ENCODE assay signal across 8 cellular contexts in genomic region chr17:2396568-2397246, GRCh38. TPM values are rescaled to one million over a fixed set of nuclear protein-coding genes. Genes with fewer than 3 reads are reported as not detected.
DNase-seq lines count a peak whose midpoint lies in the region; ATAC-seq and TF ChIP-seq lines count a peak whose summit lies in the region.

No MANE protein-coding gene starts in this region.

- TF ChIP-seq CTCF in CD14-positive monocyte (IDR thresholded peaks at IDR 0.05), result no peak
- no peak for TF ChIP-seq CTCF in natural killer cell (IDR thresholded peaks at IDR 0.05)
- no peak for TF ChIP-seq CTCF in thyroid gland (IDR thresholded peaks at IDR 0.05)

- no peaks in the 10 kb centered on the region for H3K27me3 ChIP-seq in thyroid gland

- no peak for ATAC-seq in natural killer cell

- TF ChIP-seq POLR2A in thyroid gland (IDR thresholded peaks at IDR 0.05), result peak in 1 of 2 donors; percentile 68

- H3K4me3 Mint-ChIP-seq in CD14-positive monocyte (peak overlapping the region; percentile 88 to 90), natural killer cell (peak overlapping the region; percentile 32)
- peak overlapping the region; percentile 70 for H3K4me3 Mint-ChIP-seq in activated naive CD4-positive, alpha-beta T cell treated with anti-CD3 and anti-CD28 coated beads, Interleukin-2, amount 10 ng/mL, durations not matched to agents 7 days and 5 days

- DNase-seq in CD14-positive monocyte (ENCODE audit: low spot score), result peak; percentile 97
- DNase-seq in H4 (ENCODE audit: low spot score), result peak; percentile 74
- peak; percentile 94 for DNase-seq in OCI-M1 (lab: John Stamatoyannopoulos, UW)
- DNase-seq in activated naive CD4-positive, alpha-beta T cell treated with anti-CD3 and anti-CD28 coated beads, Interleukin-2, amount 10 ng/mL, durations not matched to agents 7 days and 5 days, result peak; percentile 78
- peak; percentile 91 for DNase-seq in fibroblast of the conjunctiva (ENCODE audit: low read depth)
- DNase-seq in natural killer cell, result no peak
- peak; percentile 96 to 98 for DNase-seq in thyroid gland
- DNase-seq in middle frontal gyrus (ENCODE audit: extremely low spot score, low spot score), result no peak

- intact Hi-C loops in CD14-positive monocyte (cut with micrococcal nuclease), result loop anchor here in 1 of 2 donors (10.0 kb wide), 1 partner anchor 752 kb away; the partner anchor contains the start of genes RILP and SCARF1
- intact Hi-C loops in natural killer cell (cut with micrococcal nuclease), result no loop called here
- intact Hi-C loops in thyroid gland (cut with DNase I), result no loop called here

- H3K4me1 ChIP-seq in thyroid gland, result peaks cover 54 to 58% of the 10 kb centered on the region in 2 donors

- H3K4me3 ChIP-seq in thyroid gland (replicated peaks in 1 of 3), result peak overlapping the region in 1 of 3 donors; percentile 22

- 10 to 27% methylated on average over 6 to 14 of the region's 34 CpGs for WGBS in thyroid gland, 2 donors

- no peaks in the 10 kb centered on the region for H3K36me3 ChIP-seq in thyroid gland

- CTCF ChIA-PET in activated naive CD4-positive, alpha-beta T cell treated with anti-CD3 and anti-CD28 coated beads, Interleukin-2, amount 10 ng/mL, durations not matched to agents 7 days and 5 days (lab: Charles Lee), result interaction anchor here (1.6 to 1.7 kb wide), 2 partner anchors 14 kb away, joined by 7 to 14 read pairs; no protein-coding TSS in a partner anchor

- H3K27ac Mint-ChIP-seq in CD14-positive monocyte, result peak overlapping the region; percentile 98 to 100 (median 99)
- H3K27ac Mint-ChIP-seq in activated naive CD4-positive, alpha-beta T cell treated with anti-CD3 and anti-CD28 coated beads, Interleukin-2, amount 10 ng/mL, durations not matched to agents 7 days and 5 days, result peak overlapping the region; percentile 88
- H3K27ac Mint-ChIP-seq in natural killer cell, result peak overlapping the region in 1 of 2 donors; percentile 93

- peaks cover 46% of the 10 kb centered on the region for H3K4me1 Mint-ChIP-seq in CD14-positive monocyte
- H3K4me1 Mint-ChIP-seq in activated naive CD4-positive, alpha-beta T cell treated with anti-CD3 and anti-CD28 coated beads, Interleukin-2, amount 10 ng/mL, durations not matched to agents 7 days and 5 days, result peaks cover 60% of the 10 kb centered on the region
- peaks cover 35 to 64% of the 10 kb centered on the region in 2 donors for H3K4me1 Mint-ChIP-seq in natural killer cell

- H3K27ac ChIP-seq in thyroid gland, result peak overlapping the region; percentile 85 to 95 (median 92)

- H3K27me3 Mint-ChIP-seq in CD14-positive monocyte (ENCODE audit: low read depth in 3 of 3) (peaks cover 0 to 6% (median 0%) of the 10 kb centered on the region in 3 donors), natural killer cell (ENCODE audit: low read depth in 2 of 2) (no peaks in the 10 kb centered on the region)
- H3K27me3 Mint-ChIP-seq in activated naive CD4-positive, alpha-beta T cell treated with anti-CD3 and anti-CD28 coated beads, Interleukin-2, amount 10 ng/mL, durations not matched to agents 7 days and 5 days, result peaks cover 6% of the 10 kb centered on the region

- peaks cover 25 to 27% of the 10 kb centered on the region in 2 donors for H3K36me3 Mint-ChIP-seq in CD14-positive monocyte
- H3K36me3 Mint-ChIP-seq in activated naive CD4-positive, alpha-beta T cell treated with anti-CD3 and anti-CD28 coated beads, Interleukin-2, amount 10 ng/mL, durations not matched to agents 7 days and 5 days, result peaks cover 10% of the 10 kb centered on the region
- H3K36me3 Mint-ChIP-seq in natural killer cell, result no peaks in the 10 kb centered on the region

- H3K9me3 Mint-ChIP-seq in CD14-positive monocyte (peaks cover 0 to 5% (median 0%) of the 10 kb centered on the region in 7 donors), natural killer cell (no peaks in the 10 kb centered on the region)
- H3K9me3 Mint-ChIP-seq in activated naive CD4-positive, alpha-beta T cell treated with anti-CD3 and anti-CD28 coated beads, Interleukin-2, amount 10 ng/mL, durations not matched to agents 7 days and 5 days, result no peaks in the 10 kb centered on the region

- no peaks in the 10 kb centered on the region for H3K9me3 ChIP-seq in thyroid gland

RNA-seq across cellular contexts. Expression of gene MNT, which starts 4.2 kb away (rescaled TPM):
- 1 to 10 TPM in 1 of 2 donors, under 1 TPM in 1; 0.28 to 1.3 TPM for polyA plus RNA-seq in CD14-positive monocyte
- total RNA-seq in H4 (2014; rRNA removed; shearing (Covaris generic)), result 0.39 and 1.5 TPM in 2 replicates
- total RNA-seq in natural killer cell (100 to 1,000 TPM in 1 of 3 donors, 10 to 100 TPM in 2; 72.3 to 108 (median 77.6) TPM), thyroid gland (10 to 100 TPM in 3 of 4 donors, 1 to 10 TPM in 1; 8.2 to 28.9 (median 10.9) TPM)

RNA-seq across cellular contexts. Expression of gene SGSM2, which starts 59.4 kb away (rescaled TPM):
- 1 to 10 TPM; 3.0 to 3.5 TPM for polyA plus RNA-seq in CD14-positive monocyte
- 3.1 and 11.2 TPM in 2 replicates for total RNA-seq in H4 (2014; rRNA removed; shearing (Covaris generic))
- total RNA-seq in natural killer cell (10 to 100 TPM; 65.4 to 75.7 (median 73.6) TPM), thyroid gland (10 to 100 TPM; 47.8 to 82.7 (median 63.2) TPM)

Comparison
In these comparisons a context has a peak if more than half of its experiments do, and no peak if none do; other contexts are left out.
1. DNase-seq: peak in CD14-positive monocyte (single experiment), H4 (single experiment), OCI-M1 (single experiment), activated naive CD4-positive, alpha-beta T cell treated with anti-CD3 and anti-CD28 coated beads, Interleukin-2, amount 10 ng/mL, durations not matched to agents 7 days and 5 days (single experiment), fibroblast of the conjunctiva (single experiment) and thyroid gland (2 of 2); none in natural killer cell (single experiment) and middle frontal gyrus (single experiment).
2. H3K4me3 Mint-ChIP-seq: peak in every context shown above with its lines; median percentile 89 in CD14-positive monocyte; 70 in activated naive CD4-positive, alpha-beta T cell treated with anti-CD3 and anti-CD28 coated beads, Interleukin-2, amount 10 ng/mL, durations not matched to agents 7 days and 5 days; 32 in natural killer cell.